11 cellular contexts compared by ENCODE assay signal in genomic region chr15:100934735-100935134, GRCh38. TPM values are rescaled to one million over a fixed set of nuclear protein-coding genes. Genes with fewer than 3 reads are reported as not detected.
A peak's percentile ranks its signal among the peaks of the same experiment; 100 is the strongest.
DNase-seq lines count a peak whose midpoint lies in the region; FAIRE-seq and TF ChIP-seq lines count a peak whose summit lies in the region.
"Had no signal": no experiment of that assay in that cellular context is flagged by ENCODE, and none has a peak within 500 bp of the region (broad histone marks: within the 10 kb centered on the region; RNA-seq: fewer than 3 reads in every experiment).

No MANE protein-coding gene starts in this region.

- H3K4me3 ChIP-seq in astrocyte of the cerebellum (ENCODE audit: low read depth, low read length) = no peak overlapping the region
- no peak overlapping the region for H3K4me3 ChIP-seq in neutrophil (ENCODE audit: low read depth in 1 of 2, low read length in 1 of 2)

- in situ Hi-C loops in astrocyte of the cerebellum (cut with HindIII; ENCODE audit: low sequenced_read_pairs) = no loop called here

- H3K36me3 Mint-ChIP-seq in IgD-negative memory B cell = peaks cover 3% of the 10 kb centered on the region
- H3K36me3 Mint-ChIP-seq: immature natural killer cell; naive thymus-derived CD8-positive, alpha-beta T cell had no signal

- peaks cover 6% of the 10 kb centered on the region for H3K36me3 ChIP-seq in neutrophil

- peak overlapping the region; percentile 6 to 80 (median 29) for H3K27ac Mint-ChIP-seq in IgD-negative memory B cell
- H3K27ac Mint-ChIP-seq: immature natural killer cell had no signal

- peaks cover 44 to 49% of the 10 kb centered on the region in 2 experiments for H3K4me1 ChIP-seq in neutrophil (ENCODE audit: control insufficient read depth in 1 of 2, insufficient read depth in 1 of 2, low read depth in 1 of 2, low read length in 1 of 2)

- no peaks in the 10 kb centered on the region for H3K27me3 ChIP-seq in neutrophil

- CTCF ChIA-PET in RWPE1 (lab: Yijun Ruan, JAX) = no interaction called here

- no peaks in the 10 kb centered on the region for H3K9me3 ChIP-seq in neutrophil

- peaks cover 31 to 43% (median 42%) of the 10 kb centered on the region in 3 donors for H3K4me1 Mint-ChIP-seq in IgD-negative memory B cell
- H3K4me1 Mint-ChIP-seq: immature natural killer cell had no signal

- no peaks in the 10 kb centered on the region for H3K9me3 Mint-ChIP-seq in IgD-negative memory B cell
- H3K9me3 Mint-ChIP-seq: immature natural killer cell; naive thymus-derived CD8-positive, alpha-beta T cell had no signal

- TF ChIP-seq POLR2A in GM12891 (IDR thresholded peaks at IDR 0.05; ENCODE audit: low read depth, low read length) = no peak

- FAIRE-seq in GM12891 (lab: Jason Lieb, UNC) = peak; percentile 89
- FAIRE-seq: endometrium had no signal

- DNase-seq in GM12891 (ENCODE audit: insufficient read length, low spot score) (no peak), astrocyte of the cerebellum (ENCODE audit: low read depth) (no peak), DMS153 treated with DMSO at 0.1 percent for 48 hours (lab: John Stamatoyannopoulos, UW; ENCODE audit: unreplicated experiment) (no peak), RWPE1 (ENCODE audit: low spot score) (no peak)
- DNase-seq in activated CD4-positive, alpha-beta T cell treated with anti-CD3 and anti-CD28 coated beads for 4 hours = no peak
- DNase-seq: DMS79 treated with DMSO at 0.1 percent for 48 hours; immature natural killer cell; naive thymus-derived CD8-positive, alpha-beta T cell had no signal

- peak; percentile 28 for TF ChIP-seq CTCF in astrocyte of the cerebellum (IDR thresholded peaks at IDR 0.05; ENCODE audit: low read depth, low read length, missing control alignments)
- TF ChIP-seq CTCF in neutrophil (IDR thresholded peaks at IDR 0.05) = no peak
- TF ChIP-seq CTCF in RWPE1 (conservative IDR thresholded peaks at IDR 0.05; ENCODE audit: low read depth) = no peak

- POLR2A ChIA-PET in RWPE1 (lab: Yijun Ruan, JAX; ENCODE audit: low non-redundant PET) = no interaction called here

- no peaks in the 10 kb centered on the region for H3K27me3 Mint-ChIP-seq in IgD-negative memory B cell

- H3K4me3 Mint-ChIP-seq in IgD-negative memory B cell = peak overlapping the region in 3 of 4 donors; percentile 19 to 88 (median 45)
- H3K4me3 Mint-ChIP-seq: immature natural killer cell had no signal

- peak overlapping the region; percentile 83 for H3K27ac ChIP-seq in neutrophil
- H3K27ac ChIP-seq in RWPE1 = no peak overlapping the region

TF ChIP-seq in GM12891, 5 proteins besides CTCF, POLR2A, EP300 and RAD21:
- TF ChIP-seq PAX5 (IDR thresholded peaks at IDR 0.05; ENCODE audit: insufficient read depth, low read length, severe bottlenecking) (no peak), POU2F2 (IDR thresholded peaks at IDR 0.05; ENCODE audit: low read depth, low read length) (no peak), TAF1 (IDR thresholded peaks at IDR 0.05; ENCODE audit: low read depth, low read length) (no peak), SPI1 (IDR thresholded peaks at IDR 0.05; ENCODE audit: low read depth, low read length) (no peak), POLR2AphosphoS5 (IDR thresholded peaks at IDR 0.05; ENCODE audit: low read depth, low read length) (no peak)

RNA-seq across cellular contexts. Expression of gene LRRK1, which starts 15.6 kb away (rescaled TPM):
- 16.3 TPM for polyA plus RNA-seq in GM12891 (2012; ENCODE audit: low read depth, missing spikeins)
- 13.2 TPM for polyA plus RNA-seq in IgD-negative memory B cell
- polyA plus RNA-seq: naive thymus-derived CD8-positive, alpha-beta T cell had no signal

RNA-seq across cellular contexts. Expression of gene ALDH1A3, which starts 55.1 kb away (rescaled TPM):
- 0.03 TPM for polyA plus RNA-seq in GM12891 (2012; ENCODE audit: low read depth, missing spikeins)
- not detected for polyA plus RNA-seq in IgD-negative memory B cell
- polyA plus RNA-seq: immature natural killer cell; naive thymus-derived CD8-positive, alpha-beta T cell had no signal
